Comparison of ENCODE assay signal across 11 cellular contexts in genomic region chr13:33213797-33214196, GRCh38.
DNase-seq lines count a peak whose midpoint lies in the region; ATAC-seq, FAIRE-seq and TF ChIP-seq lines count a peak whose summit lies in the region.
"Had no signal": no experiment of that assay in that cellular context is flagged by ENCODE, and none has a peak within 500 bp of the region (broad histone marks: within the 10 kb centered on the region; RNA-seq: fewer than 3 reads in every experiment).

No MANE protein-coding gene starts in this region.

- H3K4me2 ChIP-seq in HepG2 (ENCODE audit: low read depth, low read length) = no peak overlapping the region

- no peak for TF ChIP-seq POLR2A in HepG2 (IDR thresholded peaks at IDR 0.05; ENCODE audit: insufficient read depth in 1 of 2, low read depth in 2 of 2, low read length in 2 of 2)

- no peaks in the 10 kb centered on the region for H3K9me3 ChIP-seq in HepG2 (ENCODE audit: low read length)
- H3K9me3 ChIP-seq: adrenal gland had no signal

- CTCF ChIA-PET in HepG2 (lab: Yijun Ruan, JAX; ENCODE audit: low intra/inter-chr PET ratio, low total read pairs) = no interaction called here

- TF ChIP-seq RAD21 in HepG2 (CRISPR knock-in tag; IDR thresholded peaks at IDR 0.05) = no peak

- no peak overlapping the region for H3K9ac ChIP-seq in rectal smooth muscle tissue (ENCODE audit: low read length)
- no peak overlapping the region for H3K9ac ChIP-seq in HepG2 (ENCODE audit: insufficient read depth, low read depth, low read length)

- TF ChIP-seq EP300 in HepG2 (IDR thresholded peaks at IDR 0.05; ENCODE audit: low read depth in 2 of 2, low read length in 2 of 2) = no peak
- TF ChIP-seq EP300 in HepG2 (CRISPR knock-in tag; IDR thresholded peaks at IDR 0.05; ENCODE audit: borderline replicate concordance) = no peak

- no peak overlapping the region for H2AFZ ChIP-seq in HepG2 (ENCODE audit: low read length)

- no peak for TF ChIP-seq CTCF in HepG2 (CRISPR knock-in tag; IDR thresholded peaks at IDR 0.05)

- no peaks in the 10 kb centered on the region for H3K27me3 ChIP-seq in rectal smooth muscle tissue (ENCODE audit: control insufficient read depth, insufficient read depth, low read length)
- no peaks in the 10 kb centered on the region for H3K27me3 ChIP-seq in HepG2 (ENCODE audit: control insufficient read depth in 1 of 2, insufficient read depth in 2 of 2, low read length in 2 of 2)
- H3K27me3 ChIP-seq: adrenal gland had no signal

- no peaks in the 10 kb centered on the region for H3K36me3 ChIP-seq in rectal smooth muscle tissue (ENCODE audit: control insufficient read depth, insufficient read depth, low read length)
- H3K36me3 ChIP-seq in HepG2 (replicated peaks in 1 of 2; ENCODE audit: control insufficient read depth in 1 of 2, insufficient read depth in 2 of 2, low read length in 2 of 2) = peaks cover 1 to 18% of the 10 kb centered on the region in 2 experiments; a peak in 4 of 5 replicates
- H3K36me3 ChIP-seq: adrenal gland had no signal

- H3K27ac ChIP-seq in rectal smooth muscle tissue (ENCODE audit: low read depth, low read length) (peak overlapping the region; percentile 65), HepG2 (ENCODE audit: extremely low read length, insufficient read depth, low read length) (no peak overlapping the region)

- BruUV-seq in HepG2 (replicated peaks; lab: Mats Ljungman, UMichigan) = no TSS peak

- peak; percentile 29 for DNase-seq in EL
- DNase-seq in astrocyte of the hippocampus (ENCODE audit: low read depth, low spot score) = peak; percentile 52
- peak; percentile 26 for DNase-seq in hippocampal formation (lab: John Stamatoyannopoulos, UW)
- DNase-seq in HepG2 (ENCODE audit: low spot score) = no peak
- no peak for DNase-seq in activated CD4-positive, alpha-beta T cell treated with anti-CD3 and anti-CD28 coated beads for 4 hours
- DNase-seq in GM19240 (ENCODE audit: insufficient read length, low spot score) = no peak
- DNase-seq: immature natural killer cell, NCI-H1105 had no signal

- peaks cover 4% of the 10 kb centered on the region for H3K79me2 ChIP-seq in HepG2 (ENCODE audit: insufficient read depth, low read length)

- peaks cover 33% of the 10 kb centered on the region for H3K4me1 ChIP-seq in rectal smooth muscle tissue (ENCODE audit: control insufficient read depth, insufficient read depth, low read length)
- peaks cover 45% of the 10 kb centered on the region for H3K4me1 ChIP-seq in HepG2 (ENCODE audit: insufficient read depth, low read length)

- 98% methylated on average over 6 of the region's 6 CpGs for WGBS in HepG2 (ENCODE audit: low lambda C conversion rate)

- intact Hi-C loops in HepG2 (cut with micrococcal nuclease; ENCODE audit: unreplicated experiment) = no loop called here

- POLR2A ChIA-PET in HepG2 (lab: Yijun Ruan, JAX) = no interaction called here

- in situ Hi-C loops in HepG2 (cut with HindIII; ENCODE audit: extremely low pct_ligation_motif_present, low pct_unique_long_range_greater_than_20kb) = no loop called here

- H4K20me1 ChIP-seq in HepG2 (ENCODE audit: insufficient read depth, low read length) = no peaks in the 10 kb centered on the region

- FAIRE-seq in HepG2 (lab: Jason Lieb, UNC) = no peak

- no peak for ATAC-seq in HG03469 (IDR thresholded peaks at IDR 0.05; ENCODE audit: unreplicated experiment)
- no peak for ATAC-seq in HepG2

- no peak overlapping the region for H3K4me3 ChIP-seq in rectal smooth muscle tissue (ENCODE audit: low read length)
- no peak overlapping the region for H3K4me3 ChIP-seq in HepG2 (replicated peaks in 1 of 3; ENCODE audit: insufficient read depth in 1 of 3, low read depth in 2 of 3, low read length in 3 of 3)
- H3K4me3 ChIP-seq: adrenal gland had no signal

TF ChIP-seq in HepG2, 621 proteins besides CTCF, POLR2A, EP300 and RAD21:
- TF ChIP-seq KLF9 (CRISPR knock-in tag; IDR thresholded peaks at IDR 0.05; ENCODE audit: low read depth) (no peak), SALL1 (CRISPR knock-in tag; IDR thresholded peaks at IDR 0.05) (no peak), ONECUT2 (CRISPR knock-in tag; IDR thresholded peaks at IDR 0.05) (no peak), ZSCAN30 (CRISPR knock-in tag; IDR thresholded peaks at IDR 0.05) (no peak), FOXO1 (CRISPR knock-in tag; IDR thresholded peaks at IDR 0.05) (no peak), GATA4 (IDR thresholded peaks at IDR 0.05; ENCODE audit: borderline replicate concordance, low read depth) (no peak), ZNF572 (CRISPR knock-in tag; IDR thresholded peaks at IDR 0.05) (no peak), MAF1 (CRISPR knock-in tag; IDR thresholded peaks at IDR 0.05; ENCODE audit: borderline replicate concordance) (no peak), ZNF75D (CRISPR knock-in tag; IDR thresholded peaks at IDR 0.05; ENCODE audit: borderline replicate concordance) (no peak), FOXK1 (CRISPR knock-in tag; IDR thresholded peaks at IDR 0.05; ENCODE audit: borderline replicate concordance, low read depth) (no peak), MED1 (CRISPR knock-in tag; IDR thresholded peaks at IDR 0.05) (no peak), SSRP1 (CRISPR knock-in tag; IDR thresholded peaks at IDR 0.05) (no peak), HNRNPK (IDR thresholded peaks at IDR 0.05; ENCODE audit: low read depth, low read length, poor library complexity, severe bottlenecking) (no peak), GTF2F1 (IDR thresholded peaks at IDR 0.05; ENCODE audit: low read length) (no peak), NR3C1 (CRISPR knock-in tag; IDR thresholded peaks at IDR 0.05) (no peak), ZNF766 (CRISPR knock-in tag; IDR thresholded peaks at IDR 0.05; ENCODE audit: borderline replicate concordance) (no peak), MIER2 (CRISPR knock-in tag; IDR thresholded peaks at IDR 0.05) (no peak)
- TF ChIP-seq, protein P1, sequence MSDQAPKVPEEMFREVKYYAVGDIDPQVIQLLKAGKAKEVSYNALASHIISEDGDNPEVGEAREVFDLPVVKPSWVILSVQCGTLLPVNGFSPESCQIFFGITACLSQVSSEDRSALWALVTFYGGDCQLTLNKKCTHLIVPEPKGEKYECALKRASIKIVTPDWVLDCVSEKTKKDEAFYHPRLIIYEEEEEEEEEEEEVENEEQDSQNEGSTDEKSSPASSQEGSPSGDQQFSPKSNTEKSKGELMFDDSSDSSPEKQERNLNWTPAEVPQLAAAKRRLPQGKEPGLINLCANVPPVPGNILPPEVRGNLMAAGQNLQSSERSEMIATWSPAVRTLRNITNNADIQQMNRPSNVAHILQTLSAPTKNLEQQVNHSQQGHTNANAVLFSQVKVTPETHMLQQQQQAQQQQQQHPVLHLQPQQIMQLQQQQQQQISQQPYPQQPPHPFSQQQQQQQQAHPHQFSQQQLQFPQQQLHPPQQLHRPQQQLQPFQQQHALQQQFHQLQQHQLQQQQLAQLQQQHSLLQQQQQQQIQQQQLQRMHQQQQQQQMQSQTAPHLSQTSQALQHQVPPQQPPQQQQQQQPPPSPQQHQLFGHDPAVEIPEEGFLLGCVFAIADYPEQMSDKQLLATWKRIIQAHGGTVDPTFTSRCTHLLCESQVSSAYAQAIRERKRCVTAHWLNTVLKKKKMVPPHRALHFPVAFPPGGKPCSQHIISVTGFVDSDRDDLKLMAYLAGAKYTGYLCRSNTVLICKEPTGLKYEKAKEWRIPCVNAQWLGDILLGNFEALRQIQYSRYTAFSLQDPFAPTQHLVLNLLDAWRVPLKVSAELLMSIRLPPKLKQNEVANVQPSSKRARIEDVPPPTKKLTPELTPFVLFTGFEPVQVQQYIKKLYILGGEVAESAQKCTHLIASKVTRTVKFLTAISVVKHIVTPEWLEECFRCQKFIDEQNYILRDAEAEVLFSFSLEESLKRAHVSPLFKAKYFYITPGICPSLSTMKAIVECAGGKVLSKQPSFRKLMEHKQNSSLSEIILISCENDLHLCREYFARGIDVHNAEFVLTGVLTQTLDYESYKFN (CRISPR knock-in tag; conservative IDR thresholded peaks at IDR 0.05) = no peak
- TF ChIP-seq, protein P2, sequence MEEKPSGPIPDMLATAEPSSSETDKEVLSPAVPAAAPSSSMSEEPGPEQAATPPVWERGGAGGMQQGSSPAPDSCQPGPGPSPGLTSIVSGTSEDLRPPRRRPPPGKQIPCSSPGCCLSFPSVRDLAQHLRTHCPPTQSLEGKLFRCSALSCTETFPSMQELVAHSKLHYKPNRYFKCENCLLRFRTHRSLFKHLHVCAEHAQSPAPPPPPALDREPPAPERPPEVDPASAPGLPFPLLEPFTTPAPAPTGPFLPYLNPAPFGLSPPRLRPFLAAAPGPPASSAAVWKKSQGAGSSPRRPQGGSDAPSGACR (CRISPR knock-in tag; IDR thresholded peaks at IDR 0.05) = no peak
- TF ChIP-seq, protein P3, sequence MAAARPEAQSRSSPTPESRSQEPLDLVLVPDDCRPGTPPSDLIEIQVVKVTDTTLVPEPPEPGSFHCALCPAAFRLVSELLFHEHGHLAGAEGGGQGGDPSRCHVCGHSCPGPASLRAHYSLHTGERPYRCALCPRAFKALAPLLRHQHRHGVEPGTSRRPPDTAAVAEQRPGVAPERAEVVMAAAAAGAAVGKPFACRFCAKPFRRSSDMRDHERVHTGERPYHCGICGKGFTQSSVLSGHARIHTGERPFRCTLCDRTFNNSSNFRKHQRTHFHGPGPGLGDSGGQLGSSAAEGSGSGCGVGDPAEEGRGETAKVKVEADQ (CRISPR knock-in tag; IDR thresholded peaks at IDR 0.05; ENCODE audit: borderline replicate concordance) = no peak

Comparison
In these comparisons a context has a peak if more than half of its experiments do, and no peak if none do; other contexts are left out.
1. DNase-seq: peak in EL (single experiment), astrocyte of the hippocampus (single experiment) and hippocampal formation (2 of 2); none in HepG2 (single experiment), activated CD4-positive, alpha-beta T cell treated with anti-CD3 and anti-CD28 coated beads for 4 hours (0 of 2) and GM19240 (single experiment).